Comparison of ENCODE assay signal across 10 cellular contexts in genomic region chr19:43116421-43116820, GRCh38. TPM values are rescaled to one million over a fixed set of nuclear protein-coding genes. Genes with fewer than 3 reads are reported as not detected.
"Had no signal": no experiment of that assay in that cellular context is flagged by ENCODE, and none has a peak within 500 bp of the region (broad histone marks: within the 10 kb centered on the region; RNA-seq: fewer than 3 reads in every experiment).

No MANE protein-coding gene starts in this region.

RNA-seq across cellular contexts. Expression of gene PSG2, which starts 33.9 kb away (rescaled TPM):
- total RNA-seq: OCI-LY7, PC-9, Peyer's patch, Right ventricle myocardium inferior, Right ventricle myocardium superior, RPMI7951, SJCRH30, SJSA1, SK-MEL-5, T-cell had no signal
